In genomic region chr12:30458453-30458852, GRCh38 we compare ENCODE assay signal across 27 cellular contexts.
"Had no signal": no experiment of that assay in that cellular context is flagged by ENCODE, and none has a peak within 500 bp of the region (broad histone marks: within the 10 kb centered on the region; RNA-seq: fewer than 3 reads in every experiment).

No MANE protein-coding gene starts in this region.

- FAIRE-seq: colon, frontal cortex had no signal

- H3K9me3 Mint-ChIP-seq: effector memory CD8-positive, alpha-beta T cell had no signal

- H3K4me3 ChIP-seq: colonic mucosa, coronary artery, dorsolateral prefrontal cortex, esophagus muscularis mucosa, esophagus squamous epithelium, gastrocnemius medialis, gastroesophageal sphincter, heart left ventricle, heart right ventricle, hepatocyte had no signal

- DNase-seq: colonic mucosa; cortex of kidney; dermis blood vessel endothelial cell; dorsolateral prefrontal cortex; effector CD4-positive, alpha-beta T cell; effector CD8-positive, alpha-beta T cell; effector memory CD4-positive, alpha-beta T cell; effector memory CD8-positive, alpha-beta T cell; endodermal cell; erythroblast; esophagus squamous epithelium; foreskin fibroblast; foreskin keratinocyte; foreskin melanocyte; gastrocnemius medialis; glutamatergic neuron; head of caudate nucleus; heart left ventricle; heart right ventricle had no signal

- H3K27me3 Mint-ChIP-seq: dendritic cell treated with granulocyte-macrophage colony-stimulating factor and Interleukin-4, amounts not matched to agents 40 ng/mL and 50 ng/mL, for 4 days; effector memory CD8-positive, alpha-beta T cell had no signal

- H3K36me3 ChIP-seq: colonic mucosa, esophagus muscularis mucosa, esophagus squamous epithelium, gastrocnemius medialis, gastroesophageal sphincter, heart left ventricle, heart right ventricle had no signal

- H3K9me3 ChIP-seq: colonic mucosa, esophagus muscularis mucosa, esophagus squamous epithelium, gastrocnemius medialis, gastroesophageal sphincter, heart left ventricle had no signal

- H3K4me2 ChIP-seq: hepatocyte had no signal

- H3K79me2 ChIP-seq: hepatocyte had no signal

- H3K27ac ChIP-seq: colonic mucosa, coronary artery, dorsolateral prefrontal cortex, epithelial cell of prostate, esophagus muscularis mucosa, esophagus squamous epithelium, foreskin keratinocyte, gastrocnemius medialis, gastroesophageal sphincter, heart left ventricle, heart right ventricle, hepatocyte had no signal

- H3K4me1 ChIP-seq: colonic mucosa, esophagus squamous epithelium, foreskin keratinocyte, gastrocnemius medialis, gastroesophageal sphincter had no signal

- H3K27me3 ChIP-seq: colonic mucosa, dorsolateral prefrontal cortex, esophagus muscularis mucosa, esophagus squamous epithelium, foreskin keratinocyte, gastrocnemius medialis, gastroesophageal sphincter, heart left ventricle, heart right ventricle, hepatocyte had no signal

- H3K27ac Mint-ChIP-seq: dendritic cell treated with granulocyte-macrophage colony-stimulating factor and Interleukin-4, amounts not matched to agents 40 ng/mL and 50 ng/mL, for 4 days; effector memory CD8-positive, alpha-beta T cell; endodermal cell had no signal

- H3K4me3 Mint-ChIP-seq: dendritic cell treated with granulocyte-macrophage colony-stimulating factor and Interleukin-4, amounts not matched to agents 40 ng/mL and 50 ng/mL, for 4 days; effector memory CD8-positive, alpha-beta T cell; endodermal cell had no signal

- ATAC-seq: effector memory CD8-positive, alpha-beta T cell had no signal

- H2AFZ ChIP-seq: hepatocyte had no signal
